In genomic region chr20:57388953-57389694, GRCh38 we compare ENCODE assay signal across 8 cellular contexts. TPM values are rescaled to one million over a fixed set of nuclear protein-coding genes. Genes with fewer than 3 reads are reported as not detected.
DNase-seq lines count a peak whose midpoint lies in the region; ATAC-seq, FAIRE-seq and TF ChIP-seq lines count a peak whose summit lies in the region.

No MANE protein-coding gene starts in this region.

- no peak for TF ChIP-seq EP300 in gastroesophageal sphincter (IDR thresholded peaks at IDR 0.05)

- CTCF ChIA-PET in CD4-positive, alpha-beta memory T cell (lab: Charles Lee; ENCODE audit: partially characterized antibody) = interaction anchor here (0.6 to 8.1 kb wide), 14 partner anchors 8 to 846 kb away, joined by 3 to 92 read pairs (median 5); no protein-coding TSS in a partner anchor

- TF ChIP-seq POLR2A in gastroesophageal sphincter (IDR thresholded peaks at IDR 0.05) = peak in 1 of 2 donors; percentile 51

- peaks cover 7% of the 10 kb centered on the region for H3K79me1 ChIP-seq in neuronal stem cell (ENCODE audit: low read depth, low read length)

- H3K14ac ChIP-seq in neuronal stem cell (ENCODE audit: low read length) = no peak overlapping the region

- peak overlapping the region; percentile 89 for H3K23ac ChIP-seq in neuronal stem cell (ENCODE audit: low read depth, low read length, poor library complexity)

- peak overlapping the region; percentile 74 for H2BK120ac ChIP-seq in neuronal stem cell (ENCODE audit: low read depth, low read length)

- H3K36me3 Mint-ChIP-seq in CD4-positive, alpha-beta memory T cell = peaks cover 13 to 27% of the 10 kb centered on the region in 2 donors

- peak overlapping the region; percentile 91 for H2AFZ ChIP-seq in neuronal stem cell (ENCODE audit: low read length)

- H3K27ac Mint-ChIP-seq in CD4-positive, alpha-beta memory T cell = peak overlapping the region; percentile 93 to 96 (median 95)

- H3K27ac ChIP-seq in CD4-positive, alpha-beta memory T cell (ENCODE audit: low read depth, low read length) = peak overlapping the region; percentile 57
- H3K27ac ChIP-seq in gastroesophageal sphincter (peak overlapping the region; percentile 24 to 83 (median 80)), neuronal stem cell (replicated peaks; ENCODE audit: low read length) (no peak overlapping the region)

- peak overlapping the region; percentile 98 for H2AK5ac ChIP-seq in neuronal stem cell (ENCODE audit: low read depth, low read length)

- H2BK5ac ChIP-seq in neuronal stem cell (ENCODE audit: low read length) = no peak overlapping the region

- peak overlapping the region; percentile 44 to 52 for H3K4me3 ChIP-seq in CD4-positive, alpha-beta memory T cell (ENCODE audit: low read length in 2 of 2)
- peak overlapping the region; percentile 5 to 51 for H3K4me3 ChIP-seq in gastroesophageal sphincter
- peak overlapping the region in 1 of 2 donors; percentile 68 for H3K4me3 ChIP-seq in neuronal stem cell (ENCODE audit: low read length in 2 of 2)

- intact Hi-C loops in CD4-positive, alpha-beta memory T cell (cut with micrococcal nuclease) = loop anchor here (1.0 kb wide), 2 partner anchors 9 to 44 kb away; no protein-coding TSS in a partner anchor

- no peaks in the 10 kb centered on the region for H3K27me3 ChIP-seq in CD4-positive, alpha-beta memory T cell (ENCODE audit: insufficient read depth, low read length)
- no peaks in the 10 kb centered on the region for H3K27me3 ChIP-seq in gastroesophageal sphincter
- peaks cover 0 to 16% (median 6%) of the 10 kb centered on the region in 3 experiments for H3K27me3 ChIP-seq in neuronal stem cell (ENCODE audit: control insufficient read depth in 3 of 3, insufficient read depth in 3 of 3, low read depth in 1 of 3, low read length in 3 of 3)

- peaks cover 18 to 49% (median 28%) of the 10 kb centered on the region in 4 donors for H3K4me1 Mint-ChIP-seq in CD4-positive, alpha-beta memory T cell

- H3K9me3 ChIP-seq in CD4-positive, alpha-beta memory T cell (ENCODE audit: control insufficient read depth in 1 of 2, low read length in 2 of 2) = no peaks in the 10 kb centered on the region
- H3K9me3 ChIP-seq in gastroesophageal sphincter = no peaks in the 10 kb centered on the region
- H3K9me3 ChIP-seq in neuronal stem cell (replicated peaks in 1 of 2; ENCODE audit: control insufficient read depth in 2 of 2, insufficient read depth in 1 of 2, low read depth in 1 of 2, low read length in 2 of 2) = no peaks in the 10 kb centered on the region

- no peak overlapping the region for H2BK12ac ChIP-seq in neuronal stem cell (ENCODE audit: low read length)

- H3K9ac ChIP-seq in neuronal stem cell (ENCODE audit: low read depth, low read length, poor library complexity) = no peak overlapping the region

- peak overlapping the region; percentile 97 for H3K18ac ChIP-seq in neuronal stem cell (ENCODE audit: low read length)

- 22% methylated on average over 9 of the region's 57 CpGs; no CpG with 5 or more reads in 1 of the 2 donors for WGBS in gastroesophageal sphincter (ENCODE audit: low coverage in 1 of 2), 2 donors
- no CpG with 5 or more reads among the region's 57 CpGs for WGBS in neuronal stem cell (ENCODE audit: extremely low coverage in 2 of 2, insufficient read length in 2 of 2, insufficient replicate concordance in 1 of 2), 2 donors

- H3K9me3 Mint-ChIP-seq in CD4-positive, alpha-beta memory T cell = peaks cover 0 to 2% (median 0%) of the 10 kb centered on the region in 8 donors

- peak overlapping the region; percentile 100 for H2BK15ac ChIP-seq in neuronal stem cell (ENCODE audit: low read length)

- POLR2A ChIA-PET in CD4-positive, alpha-beta memory T cell (lab: Charles Lee; ENCODE audit: partially characterized antibody) = interaction anchor here (0.6 to 9.6 kb wide), 10 partner anchors 7 to 1262 kb away, joined by 3 to 150 read pairs (median 4); partner anchors contain the start of gene STX16

- H3K4ac ChIP-seq in neuronal stem cell (ENCODE audit: low read length) = no peak overlapping the region

- H3K27me3 Mint-ChIP-seq in CD4-positive, alpha-beta memory T cell = no peaks in the 10 kb centered on the region

- peak in 3 of 4 experiments; percentile 44 to 55 (median 53) for TF ChIP-seq CTCF in gastroesophageal sphincter (IDR thresholded peaks at IDR 0.05)

- no peak overlapping the region for H4K91ac ChIP-seq in neuronal stem cell (ENCODE audit: low read depth, low read length, poor library complexity)

- peak overlapping the region; percentile 82 to 92 (median 86) for H3K4me3 Mint-ChIP-seq in CD4-positive, alpha-beta memory T cell

- H3K4me2 ChIP-seq in neuronal stem cell (ENCODE audit: insufficient read depth, low read length, poor library complexity, severe bottlenecking) = peak overlapping the region; percentile 78

- peak; percentile 64 to 73 (median 69) for DNase-seq in CD4-positive, alpha-beta memory T cell
- DNase-seq in NOMO-1 (lab: John Stamatoyannopoulos, UW; ENCODE audit: unreplicated experiment in 2 of 2) (peak; percentile 67 to 85), neuronal stem cell (ENCODE audit: low spot score) (peak; percentile 52), urothelium cell line (ENCODE audit: low spot score) (peak; percentile 89), H4 (ENCODE audit: low spot score) (no peak)
- peak; percentile 88 for DNase-seq in activated effector memory CD4-positive, alpha-beta T cell treated with anti-CD3 and anti-CD28 coated beads, Interleukin-2, amount 50 U/mL, for 16 hours

- FAIRE-seq in urothelium cell line (lab: Jason Lieb, UNC) = no peak

- ATAC-seq in GM21825 (IDR thresholded peaks at IDR 0.05; ENCODE audit: unreplicated experiment) (peak; percentile 25), gastroesophageal sphincter (peak; percentile 86)

- peaks cover 30% of the 10 kb centered on the region for H3K4me1 ChIP-seq in CD4-positive, alpha-beta memory T cell (ENCODE audit: insufficient read depth, low read length)
- H3K4me1 ChIP-seq in gastroesophageal sphincter (peaks cover 0 to 49% (median 22%) of the 10 kb centered on the region in 3 donors), neuronal stem cell (ENCODE audit: control insufficient read depth in 2 of 2, insufficient read depth in 1 of 2, low read depth in 1 of 2, low read length in 2 of 2) (peaks cover 19 to 21% of the 10 kb centered on the region in 2 donors)

- peaks cover 16% of the 10 kb centered on the region for H3K36me3 ChIP-seq in CD4-positive, alpha-beta memory T cell (ENCODE audit: insufficient read depth, low read length)
- H3K36me3 ChIP-seq in gastroesophageal sphincter (peaks cover 0 to 26% of the 10 kb centered on the region in 2 donors), neuronal stem cell (replicated peaks in 1 of 2; ENCODE audit: control insufficient read depth in 2 of 2, insufficient read depth in 2 of 2, low read length in 2 of 2) (peaks cover 11 to 18% of the 10 kb centered on the region in 2 donors)

- H4K8ac ChIP-seq in neuronal stem cell (ENCODE audit: low read depth, low read length) = no peak overlapping the region

RNA-seq across cellular contexts. Expression of gene RBM38, which starts 2.1 kb away (rescaled TPM):
- total RNA-seq in CD4-positive, alpha-beta memory T cell = 10 to 100 TPM; 76.0 to 79.6 TPM
- 10 to 100 TPM; 33.1 to 97.8 TPM for polyA plus RNA-seq in CD4-positive, alpha-beta memory T cell
- 100 to 1,000 TPM in 2 of 4 donors, 10 to 100 TPM in 2; 50.9 to 190 (median 106) TPM for total RNA-seq in gastroesophageal sphincter
- 38.4 TPM for polyA plus RNA-seq in neuronal stem cell (2013, experiment 1 of 2)
- polyA plus RNA-seq in neuronal stem cell (2013, experiment 2 of 2) = 40.3 TPM
- total RNA-seq in H4 (2014; rRNA removed; shearing (Covaris generic)) = 7.4 and 12.3 TPM in 2 replicates

RNA-seq across cellular contexts. Expression of gene RAE1, which starts 38.1 kb away (rescaled TPM):
- 10 to 100 TPM; 30.9 to 33.8 TPM for total RNA-seq in CD4-positive, alpha-beta memory T cell
- 10 to 100 TPM; 31.7 to 43.9 TPM for polyA plus RNA-seq in CD4-positive, alpha-beta memory T cell
- 10 to 100 TPM; 16.5 to 30.4 (median 25.1) TPM for total RNA-seq in gastroesophageal sphincter
- 21.8 TPM for polyA plus RNA-seq in neuronal stem cell (2013, experiment 1 of 2)
- polyA plus RNA-seq in neuronal stem cell (2013, experiment 2 of 2) = 21.8 TPM
- total RNA-seq in H4 (2014; rRNA removed; shearing (Covaris generic)) = 51.1 and 57.1 TPM in 2 replicates

RNA-seq across cellular contexts. Expression of gene SPO11, which starts 59.5 kb away (rescaled TPM):
- total RNA-seq in CD4-positive, alpha-beta memory T cell = not detected
- polyA plus RNA-seq in CD4-positive, alpha-beta memory T cell = not detected
- not detected for total RNA-seq in gastroesophageal sphincter
- not detected for polyA plus RNA-seq in neuronal stem cell (2013, experiment 1 of 2)
- polyA plus RNA-seq in neuronal stem cell (2013, experiment 2 of 2) = not detected
- not detected in 2 replicates for total RNA-seq in H4 (2014; rRNA removed; shearing (Covaris generic))
